21 cellular contexts compared by ENCODE assay signal in genomic region chr20:48298424-48298823, GRCh38.
DNase-seq lines count a peak whose midpoint lies in the region; ATAC-seq, FAIRE-seq and TF ChIP-seq lines count a peak whose summit lies in the region.
"Had no signal": no experiment of that assay in that cellular context is flagged by ENCODE, and none has a peak within 500 bp of the region (broad histone marks: within the 10 kb centered on the region; RNA-seq: fewer than 3 reads in every experiment).

No MANE protein-coding gene starts in this region.

- H3K23ac ChIP-seq in mesendoderm (ENCODE audit: low read length), result no peak overlapping the region

- H2BK15ac ChIP-seq in mesendoderm (replicated peaks; ENCODE audit: low read depth), result no peak overlapping the region

- TF ChIP-seq CTCF in PC-3 (conservative IDR thresholded peaks at IDR 0.05; ENCODE audit: low read depth, low read length) (no peak), brain microvascular endothelial cell (IDR thresholded peaks at IDR 0.05; ENCODE audit: low read depth, low read length, missing control alignments) (no peak), spleen (IDR thresholded peaks at IDR 0.05 in 8 of 11, conservative IDR thresholded peaks at IDR 0.05 in 3 of 11) (no peak)

- no peak overlapping the region for H3K4me3 ChIP-seq in PC-3 (ENCODE audit: low read length)
- H3K4me3 ChIP-seq in brain microvascular endothelial cell (ENCODE audit: low read depth, low read length), result no peak overlapping the region
- H3K4me3 ChIP-seq in mesendoderm (ENCODE audit: low read length), result no peak overlapping the region
- H3K4me3 ChIP-seq in spleen, result no peak overlapping the region
- H3K4me3 ChIP-seq: body of pancreas, HAP-1, MG63, skin epidermis, stomach, tibial nerve had no signal

- H4K8ac ChIP-seq in mesendoderm (ENCODE audit: low read depth, low read length), result no peak overlapping the region

- intact Hi-C loops in PC-3 (cut with micrococcal nuclease) (loop anchor here (5.0 to 10.0 kb wide), 7 partner anchors 116 to 636 kb away; no protein-coding TSS in a partner anchor), spleen (cut with DNase I; ENCODE audit: low total_unique reads) (no loop called here)

- POLR2A ChIA-PET in PC-3 (lab: Charles Lee; ENCODE audit: unreplicated experiment), result no interaction called here

- H3K9ac ChIP-seq in PC-3 (ENCODE audit: low read length) (no peak overlapping the region), mesendoderm (ENCODE audit: low read length) (no peak overlapping the region)

- no peak overlapping the region for H3K56ac ChIP-seq in mesendoderm (ENCODE audit: low read length)

- FAIRE-seq in GM12891 (lab: Jason Lieb, UNC), result no peak

- H3K4ac ChIP-seq in mesendoderm (ENCODE audit: low read depth, low read length), result no peak overlapping the region

- H3K27ac ChIP-seq in PC-3 (ENCODE audit: low read length) (peak overlapping the region; percentile 25), brain microvascular endothelial cell (peak overlapping the region; percentile 50), mesendoderm (ENCODE audit: low read depth, low read length) (no peak overlapping the region), spleen (no peak overlapping the region)
- H3K27ac ChIP-seq: body of pancreas, C4-2B, tibial nerve had no signal

- H3K79me1 ChIP-seq in mesendoderm (ENCODE audit: low read length), result no peaks in the 10 kb centered on the region

- no peaks in the 10 kb centered on the region for H3K36me3 ChIP-seq in PC-3 (ENCODE audit: low read depth, low read length)
- no peaks in the 10 kb centered on the region for H3K36me3 ChIP-seq in brain microvascular endothelial cell (replicated peaks)
- H3K36me3 ChIP-seq in mesendoderm (ENCODE audit: control insufficient read depth, insufficient read depth, low read length), result no peaks in the 10 kb centered on the region
- no peaks in the 10 kb centered on the region for H3K36me3 ChIP-seq in spleen
- H3K36me3 ChIP-seq: HAP-1, MG63, stomach, tibial nerve had no signal

- peak overlapping the region; percentile 7 for H2BK120ac ChIP-seq in mesendoderm (ENCODE audit: low read depth, low read length)

- in situ Hi-C loops in brain microvascular endothelial cell (cut with HindIII; ENCODE audit: low pct_ligation_motif_present, low sequenced_read_pairs), result no loop called here

- no peak overlapping the region for H2AFZ ChIP-seq in PC-3 (ENCODE audit: low read length)

- H2AK5ac ChIP-seq in mesendoderm (ENCODE audit: low read length), result no peak overlapping the region

- TF ChIP-seq POLR2A in spleen (IDR thresholded peaks at IDR 0.05) (no peak), GM12891 (IDR thresholded peaks at IDR 0.05; ENCODE audit: low read depth, low read length) (no peak)

- H3K9me2 ChIP-seq in PC-3 (replicated peaks; ENCODE audit: low read length), result no peaks in the 10 kb centered on the region

- CTCF ChIA-PET in PC-3 (lab: Charles Lee), result no interaction called here

- DNase-seq in PC-3 (no peak), brain microvascular endothelial cell (no peak), mesendoderm (no peak), superior temporal gyrus (ENCODE audit: extremely low spot score) (peak; percentile 45), spleen (no peak), GM12891 (ENCODE audit: insufficient read length, low spot score) (no peak)
- DNase-seq: activated CD4-positive, alpha-beta T cell treated with anti-CD3 and anti-CD28 coated beads, Interleukin-2, amount 10 ng/mL, durations not matched to agents 7 days and 5 days; activated naive CD4-positive, alpha-beta T cell; activated T-cell treated with anti-CD3 and anti-CD28 coated beads, Interleukin-2, amount 50 U/mL, for 48 hours; effector memory CD4-positive, alpha-beta T cell; KBM-7; left cardiac atrium; stimulated activated CD4-positive, alpha-beta T cell treated with anti-CD3 and anti-CD28 coated beads, Interleukin-1b, Interleukin-23, amount 100 ng/mL, for 48 hours; stomach had no signal

- H2BK5ac ChIP-seq in mesendoderm (ENCODE audit: low read length), result no peak overlapping the region

- no peaks in the 10 kb centered on the region for H3F3A ChIP-seq in PC-3 (ENCODE audit: low read length, unreplicated experiment)

- BruUV-seq in PC-3 (replicated peaks; lab: Mats Ljungman, UMichigan), result no TSS peak

- no peak overlapping the region for H4K5ac ChIP-seq in mesendoderm (ENCODE audit: low read length)

- peak overlapping the region; percentile 39 for H3K4me2 ChIP-seq in PC-3 (ENCODE audit: low read length)
- no peak overlapping the region for H3K4me2 ChIP-seq in mesendoderm (ENCODE audit: low read length)

- no peak overlapping the region for H3K18ac ChIP-seq in mesendoderm (ENCODE audit: low read length)

- ATAC-seq in PC-3 (no peak), GM21515 (IDR thresholded peaks at IDR 0.05; ENCODE audit: unreplicated experiment) (no peak)
- ATAC-seq: body of pancreas had no signal

- H3K4me1 ChIP-seq in PC-3 (ENCODE audit: insufficient read depth, low read length), result peaks cover 41% of the 10 kb centered on the region
- H3K4me1 ChIP-seq in mesendoderm (ENCODE audit: control insufficient read depth, low read depth, low read length), result peaks cover 8% of the 10 kb centered on the region
- no peaks in the 10 kb centered on the region for H3K4me1 ChIP-seq in spleen

- H3K9me3 ChIP-seq in PC-3 (ENCODE audit: low read length), result no peaks in the 10 kb centered on the region
- H3K9me3 ChIP-seq in spleen, result peaks cover 0 to 10% (median 0%) of the 10 kb centered on the region in 8 donors
- H3K9me3 ChIP-seq: body of pancreas, HAP-1, stomach had no signal

- H3K27me3 ChIP-seq in PC-3 (ENCODE audit: low read length) (peaks cover 3% of the 10 kb centered on the region; the same call in 1 of the 2 replicates), brain microvascular endothelial cell (replicated peaks) (no peaks in the 10 kb centered on the region), mesendoderm (ENCODE audit: insufficient read depth, low read length, poor library complexity) (no peaks in the 10 kb centered on the region), spleen (replicated peaks in 1 of 7) (peaks cover 0 to 16% (median 0%) of the 10 kb centered on the region in 7 donors)
- H3K27me3 ChIP-seq: body of pancreas, MG63, stomach, tibial nerve had no signal

- H4K20me1 ChIP-seq in PC-3 (ENCODE audit: low read length), result no peaks in the 10 kb centered on the region

- H3K79me2 ChIP-seq in PC-3 (ENCODE audit: low read length), result no peaks in the 10 kb centered on the region
- no peaks in the 10 kb centered on the region for H3K79me2 ChIP-seq in mesendoderm (ENCODE audit: control insufficient read depth, insufficient read depth, low read length)

TF ChIP-seq in GM12891, 5 proteins besides CTCF, POLR2A, EP300 and RAD21:
- TF ChIP-seq TAF1 (IDR thresholded peaks at IDR 0.05; ENCODE audit: low read depth, low read length) (no peak), PAX5 (IDR thresholded peaks at IDR 0.05; ENCODE audit: insufficient read depth, low read length, severe bottlenecking) (no peak), POU2F2 (IDR thresholded peaks at IDR 0.05; ENCODE audit: low read depth, low read length) (no peak), SPI1 (IDR thresholded peaks at IDR 0.05; ENCODE audit: low read depth, low read length) (no peak)

Comparison
In these comparisons a context has a peak if more than half of its experiments do, and no peak if none do; other contexts are left out.
1. H3K27ac ChIP-seq: peak in PC-3 (single experiment) and brain microvascular endothelial cell (single experiment); none in mesendoderm (single experiment) and spleen (0 of 8).